In genomic region chr17:7549401-7550055, GRCh38 we compare ENCODE assay signal across 8 cellular contexts. TPM values are rescaled to one million over a fixed set of nuclear protein-coding genes. Genes with fewer than 3 reads are reported as not detected.
DNase-seq lines count a peak whose midpoint lies in the region; ATAC-seq and TF ChIP-seq lines count a peak whose summit lies in the region.

No MANE protein-coding gene starts in this region.

- no peaks in the 10 kb centered on the region for H3K36me3 ChIP-seq in duodenal mucosa (ENCODE audit: control insufficient read depth in 1 of 2, insufficient read depth in 2 of 2, low read length in 2 of 2)
- no peaks in the 10 kb centered on the region for H3K36me3 ChIP-seq in mucosa of stomach (ENCODE audit: control insufficient read depth, insufficient read depth, low read length)
- H3K36me3 ChIP-seq in thyroid gland, result no peaks in the 10 kb centered on the region

- H3K27ac ChIP-seq in duodenal mucosa (ENCODE audit: low read depth, low read length) (peak overlapping the region; percentile 75), thyroid gland (peak overlapping the region; percentile 73 to 92 (median 89))

- H3K4me1 Mint-ChIP-seq in CD14-positive monocyte, result peaks cover 60% of the 10 kb centered on the region

- no peaks in the 10 kb centered on the region for H3K9me3 Mint-ChIP-seq in CD14-positive monocyte

- 47 to 49% methylated on average over 17 to 20 of the region's 20 CpGs for WGBS in thyroid gland, 2 donors

- H3K27ac Mint-ChIP-seq in CD14-positive monocyte, result peak overlapping the region in 6 of 7 donors; percentile 21 to 80 (median 65)

- H3K9ac ChIP-seq in duodenal mucosa (ENCODE audit: low read depth in 1 of 2, low read length in 2 of 2) (peak overlapping the region; percentile 68 to 70), mucosa of stomach (ENCODE audit: low read length) (peak overlapping the region; percentile 77)

- H3K4me3 ChIP-seq in WI38 (ENCODE audit: low read depth, low read length) (peak overlapping the region; percentile 74), duodenal mucosa (ENCODE audit: low read depth in 1 of 2, low read length in 2 of 2) (peak overlapping the region; percentile 72 to 77), mucosa of stomach (ENCODE audit: low read length) (peak overlapping the region; percentile 29), thyroid gland (replicated peaks in 1 of 3) (peak overlapping the region; percentile 52 to 97 (median 85))

- no peaks in the 10 kb centered on the region for H3K27me3 ChIP-seq in duodenal mucosa (ENCODE audit: control insufficient read depth in 1 of 2, insufficient read depth in 2 of 2, low read length in 2 of 2)
- H3K27me3 ChIP-seq in mucosa of stomach (ENCODE audit: control insufficient read depth, insufficient read depth, low read length), result no peaks in the 10 kb centered on the region
- no peaks in the 10 kb centered on the region for H3K27me3 ChIP-seq in thyroid gland

- no peak for TF ChIP-seq POLR2A in thyroid gland (IDR thresholded peaks at IDR 0.05)

- DNase-seq in CD14-positive monocyte (ENCODE audit: low spot score) (no peak), thyroid gland (peak; percentile 38 to 56), RPMI8226 (no peak)

- peaks cover 34 to 35% of the 10 kb centered on the region in 2 donors for H3K4me1 ChIP-seq in duodenal mucosa (ENCODE audit: control insufficient read depth in 1 of 2, insufficient read depth in 2 of 2, low read length in 2 of 2)
- H3K4me1 ChIP-seq in mucosa of stomach (ENCODE audit: control insufficient read depth, insufficient read depth, low read length), result peaks cover 20% of the 10 kb centered on the region
- peaks cover 10 to 19% of the 10 kb centered on the region in 2 donors for H3K4me1 ChIP-seq in thyroid gland

- intact Hi-C loops in CD14-positive monocyte (cut with micrococcal nuclease) (no loop called here), thyroid gland (cut with DNase I) (no loop called here)

- no peak for TF ChIP-seq CTCF in CD14-positive monocyte (IDR thresholded peaks at IDR 0.05)
- TF ChIP-seq CTCF in WI38 (IDR thresholded peaks at IDR 0.05; ENCODE audit: low read depth, low read length), result no peak
- TF ChIP-seq CTCF in thyroid gland (IDR thresholded peaks at IDR 0.05), result no peak

- no peak for ATAC-seq in HG03039 (IDR thresholded peaks at IDR 0.05; ENCODE audit: unreplicated experiment)
- no peak for ATAC-seq in HG03095 (IDR thresholded peaks at IDR 0.05; ENCODE audit: unreplicated experiment)

- H3K4me3 Mint-ChIP-seq in CD14-positive monocyte, result peak overlapping the region; percentile 81 to 94

- H3K9me3 ChIP-seq in duodenal mucosa (ENCODE audit: control insufficient read depth in 1 of 2, low read length in 2 of 2) (no peaks in the 10 kb centered on the region), mucosa of stomach (ENCODE audit: control insufficient read depth, low read length) (no peaks in the 10 kb centered on the region), thyroid gland (no peaks in the 10 kb centered on the region)

- H3K27me3 Mint-ChIP-seq in CD14-positive monocyte (ENCODE audit: low read depth in 3 of 3), result peaks cover 2 to 9% (median 7%) of the 10 kb centered on the region in 3 donors

- H3K36me3 Mint-ChIP-seq in CD14-positive monocyte, result peaks cover 21 to 26% of the 10 kb centered on the region in 2 donors

RNA-seq across cellular contexts. Expression of gene TNFSF12, which starts 0.7 kb away (rescaled TPM):
- polyA plus RNA-seq in CD14-positive monocyte, result 10 to 100 TPM; 37.7 to 50.2 TPM
- total RNA-seq in thyroid gland, result 10 to 100 TPM; 17.9 to 39.9 (median 30.8) TPM

RNA-seq across cellular contexts. Expression of gene TNFSF13, which starts 9.0 kb away (rescaled TPM):
- polyA plus RNA-seq in CD14-positive monocyte, result 100 to 1,000 TPM; 491 to 523 TPM
- total RNA-seq in thyroid gland, result 10 to 100 TPM; 11.7 to 32.2 (median 24.8) TPM

RNA-seq across cellular contexts. Expression of gene SENP3, which starts 12.2 kb away (rescaled TPM):
- polyA plus RNA-seq in CD14-positive monocyte, result 1 to 10 TPM; 2.9 to 5.6 TPM
- total RNA-seq in thyroid gland, result 10 to 100 TPM; 62.4 to 73.3 (median 66.3) TPM

RNA-seq across cellular contexts. Expression of gene CD68, which starts 29.9 kb away (rescaled TPM):
- 100 to 1,000 TPM; 642 to 884 TPM for polyA plus RNA-seq in CD14-positive monocyte
- 10 to 100 TPM; 13.6 to 52.0 (median 21.5) TPM for total RNA-seq in thyroid gland

RNA-seq across cellular contexts. Expression of gene MPDU1, which starts 34.1 kb away (rescaled TPM):
- 100 to 1,000 TPM; 103 to 107 TPM for polyA plus RNA-seq in CD14-positive monocyte
- 100 to 1,000 TPM in 3 of 4 donors, 10 to 100 TPM in 1; 88.8 to 250 (median 164) TPM for total RNA-seq in thyroid gland

Comparison
In these comparisons a context has a peak if more than half of its experiments do, and no peak if none do; other contexts are left out.
1. DNase-seq: peak in thyroid gland (2 of 2); none in CD14-positive monocyte (single experiment) and RPMI8226 (single experiment).
2. H3K4me3 ChIP-seq: peak in every context shown above with its lines; median percentile 85 in thyroid gland; 74 in duodenal mucosa; 74 in WI38; 29 in mucosa of stomach.